19 cellular contexts compared by ENCODE assay signal in genomic region chr6:31723980-31724691, GRCh38. TPM values are rescaled to one million over a fixed set of nuclear protein-coding genes. Genes with fewer than 3 reads are reported as not detected.
A peak's percentile ranks its signal among the peaks of the same experiment; 100 is the strongest.
DNase-seq lines count a peak whose midpoint lies in the region; ATAC-seq, FAIRE-seq and TF ChIP-seq lines count a peak whose summit lies in the region.
"Had no signal": no experiment of that assay in that cellular context is flagged by ENCODE, and none has a peak within 500 bp of the region (broad histone marks: within the 10 kb centered on the region; RNA-seq: fewer than 3 reads in every experiment).

No MANE protein-coding gene starts in this region.

- peaks cover 19% of the 10 kb centered on the region for H3K4me1 Mint-ChIP-seq in mesothelial cell of epicardium
- peaks cover 45 to 51% of the 10 kb centered on the region in 2 donors for H3K4me1 Mint-ChIP-seq in stimulated activated naive B cell treated with anti-CD40 and anti-IgM and Interleukin-4, amounts not matched to agents 10 μg/mL and 1 μg/mL and 100 μg/mL, for 72 hours
- H3K4me1 Mint-ChIP-seq in T-helper 2 cell treated with Interferon-gamma antibody and Interleukin-4, amounts not matched to agents 5 μg/mL and 100 μg/mL, for 36 hours (ENCODE audit: low read depth), result peaks cover 34% of the 10 kb centered on the region

- H4K20me1 ChIP-seq in K562 (replicated peaks; ENCODE audit: control insufficient read depth, insufficient read depth, low read length), result no peaks in the 10 kb centered on the region

- 89% methylated on average over 24 of the region's 25 CpGs for WGBS in K562 (ENCODE audit: insufficient coverage, low coverage, missing lambda C conversion rate)
- WGBS in spleen, 5 donors, result 89 to 93% (median 90%) methylated on average over 23 to 25 of the region's 25 CpGs

- H3K27me3 Mint-ChIP-seq in mesothelial cell of epicardium (ENCODE audit: low read depth), result no peaks in the 10 kb centered on the region
- no peaks in the 10 kb centered on the region for H3K27me3 Mint-ChIP-seq in stimulated activated naive B cell treated with anti-CD40 and anti-IgM and Interleukin-4, amounts not matched to agents 10 μg/mL and 1 μg/mL and 100 μg/mL, for 72 hours
- H3K27me3 Mint-ChIP-seq in T-helper 2 cell treated with Interferon-gamma antibody and Interleukin-4, amounts not matched to agents 5 μg/mL and 100 μg/mL, for 36 hours (ENCODE audit: low read depth), result peaks cover 2% of the 10 kb centered on the region

- H3K27ac Mint-ChIP-seq in mesothelial cell of epicardium, result peak overlapping the region; percentile 47
- H3K27ac Mint-ChIP-seq in stimulated activated naive B cell treated with anti-CD40 and anti-IgM and Interleukin-4, amounts not matched to agents 10 μg/mL and 1 μg/mL and 100 μg/mL, for 72 hours, result peak overlapping the region; percentile 78
- H3K27ac Mint-ChIP-seq in T-helper 2 cell treated with Interferon-gamma antibody and Interleukin-4, amounts not matched to agents 5 μg/mL and 100 μg/mL, for 36 hours, result no peak overlapping the region
- H3K27ac Mint-ChIP-seq: HFFc6 had no signal

- in situ Hi-C loops in K562 (cut with MboI), result no loop called here

- H3K4me1 ChIP-seq in K562 (replicated peaks in 1 of 2; ENCODE audit: control insufficient read depth in 2 of 2, insufficient read depth in 2 of 2, low read length in 2 of 2), result peaks cover 43 to 53% of the 10 kb centered on the region in 2 experiments
- H3K4me1 ChIP-seq in spleen, result peaks cover 18 to 52% (median 40%) of the 10 kb centered on the region in 6 donors

- peaks cover 30% of the 10 kb centered on the region for H3K36me3 Mint-ChIP-seq in mesothelial cell of epicardium
- H3K36me3 Mint-ChIP-seq in stimulated activated naive B cell treated with anti-CD40 and anti-IgM and Interleukin-4, amounts not matched to agents 10 μg/mL and 1 μg/mL and 100 μg/mL, for 72 hours, result peaks cover 29% of the 10 kb centered on the region in 2 donors
- peaks cover 20% of the 10 kb centered on the region for H3K36me3 Mint-ChIP-seq in T-helper 2 cell treated with Interferon-gamma antibody and Interleukin-4, amounts not matched to agents 5 μg/mL and 100 μg/mL, for 36 hours (ENCODE audit: low read depth)

- BruUV-seq in K562 (replicated peaks; lab: Mats Ljungman, UMichigan), result no TSS peak

- no peak for TF ChIP-seq RAD21 in K562 (CRISPR knock-in tag; conservative IDR thresholded peaks at IDR 0.05 in 1 of 2, IDR thresholded peaks at IDR 0.05 in 1 of 2)

- TF ChIP-seq EP300 in K562 (IDR thresholded peaks at IDR 0.05; ENCODE audit: low read length), result no peak

- H3K9me3 ChIP-seq in K562 (replicated peaks; ENCODE audit: control insufficient read depth, insufficient read depth, low read depth, low read length) (no peaks in the 10 kb centered on the region), spleen (no peaks in the 10 kb centered on the region)
- H3K9me3 ChIP-seq: Peyer's patch had no signal

- TF ChIP-seq CTCF in K562 (IDR thresholded peaks at IDR 0.05 in 2 of 3, conservative IDR thresholded peaks at IDR 0.05 in 1 of 3; ENCODE audit: insufficient read depth in 2 of 3, low read depth in 1 of 3, low read length in 3 of 3) (no peak), mesothelial cell of epicardium (IDR thresholded peaks at IDR 0.05; ENCODE audit: unreplicated experiment) (no peak), spleen (IDR thresholded peaks at IDR 0.05 in 8 of 11, conservative IDR thresholded peaks at IDR 0.05 in 3 of 11) (no peak)

- peak overlapping the region in 1 of 2 experiments; percentile 70; a peak in 2 of 4 replicates for H3K9ac ChIP-seq in K562 (ENCODE audit: insufficient read depth in 1 of 2, low read depth in 2 of 2, low read length in 2 of 2)

- no peak overlapping the region for H3K4me3 Mint-ChIP-seq in mesothelial cell of epicardium
- no peak overlapping the region for H3K4me3 Mint-ChIP-seq in stimulated activated naive B cell treated with anti-CD40 and anti-IgM and Interleukin-4, amounts not matched to agents 10 μg/mL and 1 μg/mL and 100 μg/mL, for 72 hours
- H3K4me3 Mint-ChIP-seq in T-helper 2 cell treated with Interferon-gamma antibody and Interleukin-4, amounts not matched to agents 5 μg/mL and 100 μg/mL, for 36 hours, result no peak overlapping the region
- H3K4me3 Mint-ChIP-seq: HFFc6 had no signal

- peak; percentile 49 for DNase-seq in Right ventricle myocardium inferior (ENCODE audit: missing footprints)
- no peak for DNase-seq in cardiac septum (ENCODE audit: low spot score)
- DNase-seq in K562 (ENCODE audit: extremely low read depth in 1 of 4, low spot score in 3 of 4), result no peak
- DNase-seq in mesothelial cell of epicardium (ENCODE audit: low spot score in 2 of 2, unreplicated experiment in 2 of 2), result no peak
- no peak for DNase-seq in stimulated activated naive B cell treated with anti-CD40 and anti-IgM and Interleukin-4, amounts not matched to agents 10 μg/mL and 1 μg/mL and 100 μg/mL, for 72 hours
- no peak for DNase-seq in NCI-H446 treated with DMSO at 0.1 percent for 48 hours (lab: John Stamatoyannopoulos, UW)
- no peak for DNase-seq in T-helper 2 cell treated with Interferon-gamma antibody and Interleukin-4, amounts not matched to agents 5 μg/mL and 100 μg/mL, for 36 hours (ENCODE audit: low spot score)
- DNase-seq in spleen, result no peak
- DNase-seq: Calu3, HFFc6, KG1, MM.1S, NCI-H1105 treated with DMSO at 0.1 percent for 48 hours, NCI-H1930, Peyer's patch had no signal

- ATAC-seq in Right ventricle myocardium inferior, result no peak
- no peak for ATAC-seq in K562
- no peak for ATAC-seq in stimulated activated naive B cell treated with anti-CD40 and anti-IgM and Interleukin-4, amounts not matched to agents 10 μg/mL and 1 μg/mL and 100 μg/mL, for 72 hours (replicated peaks)

- no peak overlapping the region for H3K4me3 ChIP-seq in K562
- H3K4me3 ChIP-seq in spleen, result peak overlapping the region in 1 of 8 donors; percentile 6
- H3K4me3 ChIP-seq: Peyer's patch had no signal

- POLR2A ChIA-PET in K562 (lab: Yijun Ruan, JAX), result interaction anchor here (0.5 to 15.0 kb wide), 13 partner anchors 11 to 477 kb away, joined by 3 to 236 read pairs (median 4); partner anchors contain the start of genes ABHD16A, C6orf47, CLIC1 and CSNK2B

- no peak overlapping the region for H2AFZ ChIP-seq in K562 (ENCODE audit: low read depth, low read length)

- TF ChIP-seq POLR2A in K562 (conservative IDR thresholded peaks at IDR 0.05) (no peak), spleen (IDR thresholded peaks at IDR 0.05) (no peak)

- no peak for FAIRE-seq in K562 (lab: Jason Lieb, UNC)
- FAIRE-seq: A204.1 had no signal

- peaks cover 27% of the 10 kb centered on the region; the same call in 2 of the 3 replicates for H3K36me3 ChIP-seq in K562 (ENCODE audit: control insufficient read depth, insufficient read depth, low read length)
- H3K36me3 ChIP-seq in spleen, result peaks cover 0 to 32% (median 1%) of the 10 kb centered on the region in 6 donors

- H3K27me3 ChIP-seq in K562 (ENCODE audit: control insufficient read depth in 2 of 2, insufficient read depth in 2 of 2, low read length in 2 of 2) (no peaks in the 10 kb centered on the region), spleen (replicated peaks in 1 of 7) (no peaks in the 10 kb centered on the region)
- H3K27me3 ChIP-seq: Peyer's patch had no signal

- peaks cover 7% of the 10 kb centered on the region; the same call in 1 of the 3 replicates for H3K79me2 ChIP-seq in K562 (ENCODE audit: control insufficient read depth, insufficient read depth, low read length)

- intact Hi-C loops in Right ventricle myocardium inferior (cut with DNase I), result no loop called here
- intact Hi-C loops in cardiac septum (cut with DNase I), result no loop called here
- intact Hi-C loops in K562 (cut with micrococcal nuclease), result no loop called here
- intact Hi-C loops in spleen (cut with DNase I; ENCODE audit: low total_unique reads), result no loop called here

- H3K9me3 Mint-ChIP-seq in mesothelial cell of epicardium, result no peaks in the 10 kb centered on the region
- H3K9me3 Mint-ChIP-seq in stimulated activated naive B cell treated with anti-CD40 and anti-IgM and Interleukin-4, amounts not matched to agents 10 μg/mL and 1 μg/mL and 100 μg/mL, for 72 hours, result no peaks in the 10 kb centered on the region
- no peaks in the 10 kb centered on the region for H3K9me3 Mint-ChIP-seq in T-helper 2 cell treated with Interferon-gamma antibody and Interleukin-4, amounts not matched to agents 5 μg/mL and 100 μg/mL, for 36 hours
- H3K9me3 Mint-ChIP-seq: HFFc6 had no signal

- no peak overlapping the region for H3K4me2 ChIP-seq in K562 (ENCODE audit: insufficient read depth, low read length)

- peaks cover 5% of the 10 kb centered on the region for H3K9me1 ChIP-seq in K562 (ENCODE audit: control insufficient read depth, insufficient read depth, low read length)

- H3K27ac ChIP-seq in K562 (ENCODE audit: extremely low read depth, low read depth, low read length) (no peak overlapping the region), spleen (no peak overlapping the region)
- H3K27ac ChIP-seq: HL-60, Peyer's patch had no signal

- CTCF ChIA-PET in K562 (lab: Yijun Ruan, JAX; ENCODE audit: low intra/inter-chr PET ratio), result interaction anchor here (0.5 kb wide), 1 partner anchor 43 kb away, joined by 3 read pairs; the partner anchor contains the start of gene LY6G5C

RNA-seq across cellular contexts. Expression of gene MPIG6B, which starts 1.0 kb away (rescaled TPM):
- total RNA-seq in Right ventricle myocardium inferior (0.70 TPM), cardiac septum (0.24 TPM), K562 (2014; rRNA removed) (0.45 TPM in 1 of 2 replicates, not detected in the other), K562 (2014; rRNA removed; fragmentation: Illumina TruSeq; extraction: Trizol) (0.11 and 0.13 TPM in 2 replicates), K562 (2015; rRNA removed; fragmentation: Illumina TruSeq; extraction: Trizol) (0.14 TPM in 1 of 2 replicates, not detected in the other), K562 (2021) (0.47 and 0.75 TPM in 2 replicates), mesothelial cell of epicardium (0.16 to 0.33 TPM (median 0.25 TPM) in 3 replicates), spleen (10 to 100 TPM in 4 of 7 donors, 1 to 10 TPM in 3; 7.9 to 15.1 (median 10.6) TPM)
- 0.23 and 0.79 TPM in 2 replicates for total RNA-seq in K562 (2011; cell fraction: chromatin; rRNA removed; ENCODE audit: low replicate concordance)
- total RNA-seq in K562 (2011; cell fraction: nucleolus; rRNA removed), result 0.79 and 0.83 TPM in 2 replicates
- 0.73 and 1.4 TPM in 2 replicates for total RNA-seq in K562 (2011; cell fraction: nucleoplasm; rRNA removed)
- polyA plus RNA-seq in K562 (2011; rRNA removed) (0.24 and 0.30 TPM in 2 replicates), K562 (2014; fragmentation: Illumina TruSeq; extraction: Trizol) (0.75 and 0.77 TPM in 2 replicates), K562 (2014; fragmentation: Nextera tagmentation; extraction: Ambion mirVana) (under 1 TPM; 0.15 to 0.32 TPM), K562 (2014; rRNA removed) (0.27 and 1.2 TPM in 2 replicates), spleen (under 1 TPM; 0.46 to 0.61 (median 0.48) TPM)
- 0.36 and 0.44 TPM in 2 replicates for polyA plus RNA-seq in K562 (2011; cell fraction: cytosol; rRNA removed)
- 0.80 and 2.1 TPM in 2 replicates for polyA plus RNA-seq in K562 (2011; cell fraction: nucleus; rRNA removed)
- 0.73 and 1.2 TPM in 2 replicates for polyA plus RNA-seq in K562 (2012)
- polyA minus RNA-seq in K562 (2011; rRNA and poly(A)+ RNA removed), result 0.18 TPM in 1 of 2 replicates, not detected in the other
- 0.48 TPM in 1 of 2 replicates, not detected in the other for polyA minus RNA-seq in K562 (2011; cell fraction: cytosol; rRNA and poly(A)+ RNA removed)
- 0.33 and 0.40 TPM in 2 replicates for polyA minus RNA-seq in K562 (2011; cell fraction: nucleus; rRNA and poly(A)+ RNA removed)
- total RNA-seq: Calu3, H4, HFFc6, NCI-H460, Peyer's patch had no signal

RNA-seq across cellular contexts. Expression of gene LY6G6C, which starts 2.6 kb away (rescaled TPM):
- total RNA-seq in Right ventricle myocardium inferior, result not detected
- total RNA-seq in cardiac septum, result not detected
- total RNA-seq in K562 (2011; cell fraction: chromatin; rRNA removed; ENCODE audit: low replicate concordance), result 2.3 and 4.9 TPM in 2 replicates
- 1.8 and 2.0 TPM in 2 replicates for total RNA-seq in K562 (2011; cell fraction: nucleolus; rRNA removed)
- 3.0 and 6.3 TPM in 2 replicates for total RNA-seq in K562 (2011; cell fraction: nucleoplasm; rRNA removed)
- total RNA-seq in K562 (2014; rRNA removed), result not detected in 2 replicates
- not detected in 2 replicates for total RNA-seq in K562 (2014; rRNA removed; fragmentation: Illumina TruSeq; extraction: Trizol)
- total RNA-seq in K562 (2015; rRNA removed; fragmentation: Illumina TruSeq; extraction: Trizol), result not detected in 2 replicates
- total RNA-seq in K562 (2021), result 0.20 TPM in 1 of 2 replicates, not detected in the other
- 0.20 and 0.35 TPM in 2 replicates for polyA plus RNA-seq in K562 (2011; rRNA removed)
- 0.32 and 0.40 TPM in 2 replicates for polyA plus RNA-seq in K562 (2011; cell fraction: cytosol; rRNA removed)
- 2.0 and 2.1 TPM in 2 replicates for polyA plus RNA-seq in K562 (2011; cell fraction: nucleus; rRNA removed)
- 0.14 and 0.48 TPM in 2 replicates for polyA plus RNA-seq in K562 (2012)
- 0.33 TPM in 1 of 2 replicates, not detected in the other for polyA plus RNA-seq in K562 (2014; fragmentation: Illumina TruSeq; extraction: Trizol)
- polyA plus RNA-seq in K562 (2014; fragmentation: Nextera tagmentation; extraction: Ambion mirVana), result under 1 TPM in 1 of 2 experiments, not detected in 1; 0.06 TPM
- 0.09 TPM in 1 of 2 replicates, not detected in the other for polyA plus RNA-seq in K562 (2014; rRNA removed)
- polyA minus RNA-seq in K562 (2011; rRNA and poly(A)+ RNA removed), result not detected in 2 replicates
- not detected in 2 replicates for polyA minus RNA-seq in K562 (2011; cell fraction: cytosol; rRNA and poly(A)+ RNA removed)
- polyA minus RNA-seq in K562 (2011; cell fraction: nucleus; rRNA and poly(A)+ RNA removed), result 0.54 and 0.56 TPM in 2 replicates
- total RNA-seq in mesothelial cell of epicardium, result 0.89 to 1.4 TPM (median 1.3 TPM) in 3 replicates
- under 1 TPM in 2 of 7 donors, not detected in 5; 0.49 to 0.77 TPM for total RNA-seq in spleen
- polyA plus RNA-seq in spleen, result not detected
- total RNA-seq: Calu3, H4, HFFc6, NCI-H460, Peyer's patch had no signal

RNA-seq across cellular contexts. Expression of gene DDAH2, which starts 5.0 kb away (rescaled TPM):
- total RNA-seq in Right ventricle myocardium inferior (40.6 TPM), cardiac septum (69.9 TPM), K562 (2014; rRNA removed) (45.4 and 59.1 TPM in 2 replicates), K562 (2014; rRNA removed; fragmentation: Illumina TruSeq; extraction: Trizol) (10.6 and 12.7 TPM in 2 replicates), K562 (2015; rRNA removed; fragmentation: Illumina TruSeq; extraction: Trizol) (32.3 and 34.6 TPM in 2 replicates), K562 (2021) (31.4 and 36.3 TPM in 2 replicates), mesothelial cell of epicardium (142 to 144 TPM (median 143 TPM) in 3 replicates), spleen (100 to 1,000 TPM in 1 of 7 donors, 10 to 100 TPM in 6; 63.0 to 116 (median 72.3) TPM)
- 32.6 and 90.1 TPM in 2 replicates for total RNA-seq in K562 (2011; cell fraction: chromatin; rRNA removed; ENCODE audit: low replicate concordance)
- 71.7 and 82.4 TPM in 2 replicates for total RNA-seq in K562 (2011; cell fraction: nucleolus; rRNA removed)
- total RNA-seq in K562 (2011; cell fraction: nucleoplasm; rRNA removed), result 58.1 and 66.3 TPM in 2 replicates
- polyA plus RNA-seq in K562 (2011; rRNA removed) (21.4 and 30.4 TPM in 2 replicates), K562 (2014; fragmentation: Illumina TruSeq; extraction: Trizol) (15.6 and 29.3 TPM in 2 replicates), K562 (2014; fragmentation: Nextera tagmentation; extraction: Ambion mirVana) (1 to 10 TPM; 1.8 to 3.4 TPM), K562 (2014; rRNA removed) (36.2 and 42.1 TPM in 2 replicates), spleen (10 to 100 TPM; 67.1 to 84.7 (median 81.0) TPM)
- 43.7 and 63.5 TPM in 2 replicates for polyA plus RNA-seq in K562 (2011; cell fraction: cytosol; rRNA removed)
- 124 and 167 TPM in 2 replicates for polyA plus RNA-seq in K562 (2011; cell fraction: nucleus; rRNA removed)
- polyA plus RNA-seq in K562 (2012), result 54.5 and 69.9 TPM in 2 replicates
- 3.4 and 4.6 TPM in 2 replicates for polyA minus RNA-seq in K562 (2011; rRNA and poly(A)+ RNA removed)
- polyA minus RNA-seq in K562 (2011; cell fraction: cytosol; rRNA and poly(A)+ RNA removed), result 9.1 and 12.9 TPM in 2 replicates
- polyA minus RNA-seq in K562 (2011; cell fraction: nucleus; rRNA and poly(A)+ RNA removed), result 21.1 and 26.4 TPM in 2 replicates

RNA-seq across cellular contexts. Expression of gene LY6G6D, which starts 9.0 kb away (rescaled TPM):
- total RNA-seq in Right ventricle myocardium inferior (not detected), cardiac septum (not detected), K562 (2014; rRNA removed) (not detected in 2 replicates), K562 (2014; rRNA removed; fragmentation: Illumina TruSeq; extraction: Trizol) (not detected in 2 replicates), K562 (2015; rRNA removed; fragmentation: Illumina TruSeq; extraction: Trizol) (not detected in 2 replicates), K562 (2021) (not detected in 2 replicates), mesothelial cell of epicardium (0.67 to 1.8 TPM (median 0.82 TPM) in 3 replicates), spleen (not detected)
- total RNA-seq in K562 (2011; cell fraction: chromatin; rRNA removed; ENCODE audit: low replicate concordance), result not detected in 2 replicates
- total RNA-seq in K562 (2011; cell fraction: nucleolus; rRNA removed), result not detected in 2 replicates
- not detected in 2 replicates for total RNA-seq in K562 (2011; cell fraction: nucleoplasm; rRNA removed)
- polyA plus RNA-seq in K562 (2011; rRNA removed) (0.38 TPM in 1 of 2 replicates, not detected in the other), K562 (2014; fragmentation: Illumina TruSeq; extraction: Trizol) (not detected in 2 replicates), K562 (2014; fragmentation: Nextera tagmentation; extraction: Ambion mirVana) (under 1 TPM in 1 of 2 experiments, not detected in 1; 0.30 TPM), K562 (2014; rRNA removed) (not detected in 2 replicates), spleen (not detected)
- polyA plus RNA-seq in K562 (2011; cell fraction: cytosol; rRNA removed), result 0.69 TPM in 1 of 2 replicates, not detected in the other
- polyA plus RNA-seq in K562 (2011; cell fraction: nucleus; rRNA removed), result not detected in 2 replicates
- polyA plus RNA-seq in K562 (2012), result 0.21 and 0.58 TPM in 2 replicates
- not detected in 2 replicates for polyA minus RNA-seq in K562 (2011; rRNA and poly(A)+ RNA removed)
- not detected in 2 replicates for polyA minus RNA-seq in K562 (2011; cell fraction: cytosol; rRNA and poly(A)+ RNA removed)
- not detected in 2 replicates for polyA minus RNA-seq in K562 (2011; cell fraction: nucleus; rRNA and poly(A)+ RNA removed)
- total RNA-seq: Calu3, H4, HFFc6, NCI-H460, Peyer's patch had no signal

RNA-seq across cellular contexts. Expression of gene CLIC1, which starts 12.2 kb away (rescaled TPM):
- 102 TPM for total RNA-seq in Right ventricle myocardium inferior
- 131 TPM for total RNA-seq in cardiac septum
- 323 and 864 TPM in 2 replicates for total RNA-seq in K562 (2011; cell fraction: chromatin; rRNA removed; ENCODE audit: low replicate concordance)
- total RNA-seq in K562 (2011; cell fraction: nucleolus; rRNA removed), result 1,156 and 1,371 TPM in 2 replicates
- total RNA-seq in K562 (2011; cell fraction: nucleoplasm; rRNA removed), result 762 and 847 TPM in 2 replicates
- 1,815 and 2,459 TPM in 2 replicates for total RNA-seq in K562 (2014; rRNA removed)
- 1,777 and 1,808 TPM in 2 replicates for total RNA-seq in K562 (2014; rRNA removed; fragmentation: Illumina TruSeq; extraction: Trizol)
- 1,968 and 1,998 TPM in 2 replicates for total RNA-seq in K562 (2015; rRNA removed; fragmentation: Illumina TruSeq; extraction: Trizol)
- total RNA-seq in K562 (2021), result 1,487 and 1,494 TPM in 2 replicates
- 1,850 and 2,419 TPM in 2 replicates for polyA plus RNA-seq in K562 (2011; rRNA removed)
- polyA plus RNA-seq in K562 (2011; cell fraction: cytosol; rRNA removed), result 2,072 and 2,650 TPM in 2 replicates
- 706 and 710 TPM in 2 replicates for polyA plus RNA-seq in K562 (2011; cell fraction: nucleus; rRNA removed)
- polyA plus RNA-seq in K562 (2012), result 1,359 and 2,108 TPM in 2 replicates
- polyA plus RNA-seq in K562 (2014; fragmentation: Illumina TruSeq; extraction: Trizol), result 2,238 and 2,336 TPM in 2 replicates
- 1,000 to 10,000 TPM; 1,267 to 1,594 TPM for polyA plus RNA-seq in K562 (2014; fragmentation: Nextera tagmentation; extraction: Ambion mirVana)
- polyA plus RNA-seq in K562 (2014; rRNA removed), result 1,650 and 1,824 TPM in 2 replicates
- 1,034 and 1,248 TPM in 2 replicates for polyA minus RNA-seq in K562 (2011; rRNA and poly(A)+ RNA removed)
- 611 and 812 TPM in 2 replicates for polyA minus RNA-seq in K562 (2011; cell fraction: cytosol; rRNA and poly(A)+ RNA removed)
- 223 and 327 TPM in 2 replicates for polyA minus RNA-seq in K562 (2011; cell fraction: nucleus; rRNA and poly(A)+ RNA removed)
- 133 to 139 TPM (median 136 TPM) in 3 replicates for total RNA-seq in mesothelial cell of epicardium
- total RNA-seq in spleen, result 100 to 1,000 TPM; 296 to 392 (median 326) TPM
- 100 to 1,000 TPM; 321 to 447 (median 388) TPM for polyA plus RNA-seq in spleen
